ENCODE assay signal across 11 cellular contexts in genomic region chr2:153872311-153873061, GRCh38. TPM values are rescaled to one million over a fixed set of nuclear protein-coding genes. Genes with fewer than 3 reads are reported as not detected.
DNase-seq lines count a peak whose midpoint lies in the region; ATAC-seq and TF ChIP-seq lines count a peak whose summit lies in the region.
"Had no signal": no experiment of that assay in that cellular context is flagged by ENCODE, and none has a peak within 500 bp of the region (broad histone marks: within the 10 kb centered on the region; RNA-seq: fewer than 3 reads in every experiment).

No MANE protein-coding gene starts in this region.

- H3K27ac ChIP-seq in right atrium auricular region, result no peak overlapping the region
- no peak overlapping the region for H3K27ac ChIP-seq in brain microvascular endothelial cell
- peak overlapping the region; percentile 83 for H3K27ac ChIP-seq in mesendoderm (ENCODE audit: low read depth, low read length)
- H3K27ac ChIP-seq in urinary bladder (ENCODE audit: low read depth), result no peak overlapping the region
- H3K27ac ChIP-seq: C4-2B had no signal

- no peak overlapping the region for H2AK5ac ChIP-seq in mesendoderm (ENCODE audit: low read length)

- in situ Hi-C loops in brain microvascular endothelial cell (cut with HindIII; ENCODE audit: low pct_ligation_motif_present, low sequenced_read_pairs), result no loop called here

- no CpG with 5 or more reads among the region's 56 CpGs for WGBS in mesendoderm (ENCODE audit: extremely low coverage, insufficient coverage, low lambda C conversion rate)
- WGBS in urinary bladder, result under 1% methylated on average over 55 of the region's 56 CpGs

- no peak overlapping the region for H2BK5ac ChIP-seq in mesendoderm (ENCODE audit: low read length)

- H4K5ac ChIP-seq in mesendoderm (ENCODE audit: low read length), result no peak overlapping the region

- TF ChIP-seq CTCF in right atrium auricular region (IDR thresholded peaks at IDR 0.05) (no peak), brain microvascular endothelial cell (IDR thresholded peaks at IDR 0.05; ENCODE audit: low read depth, low read length, missing control alignments) (no peak)

- H3K79me2 ChIP-seq in mesendoderm (ENCODE audit: control insufficient read depth, insufficient read depth, low read length), result peaks cover 1% of the 10 kb centered on the region

- H3K4me1 ChIP-seq in right atrium auricular region (no peaks in the 10 kb centered on the region), mesendoderm (ENCODE audit: control insufficient read depth, low read depth, low read length) (no peaks in the 10 kb centered on the region), urinary bladder (ENCODE audit: insufficient read depth) (no peaks in the 10 kb centered on the region)

- peak; percentile 15 for DNase-seq in left cardiac atrium
- no peak for DNase-seq in right atrium auricular region (ENCODE audit: low spot score)
- no peak for DNase-seq in brain microvascular endothelial cell
- peak; percentile 25 for DNase-seq in mesendoderm
- DNase-seq in hepatic stellate cell (ENCODE audit: low spot score), result no peak
- DNase-seq: activated CD4-positive, alpha-beta T cell treated with anti-CD3 and anti-CD28 coated beads, Interleukin-2, amount 50 U/mL, for 4 hours had no signal

- peak overlapping the region in 1 of 2 donors; percentile 35 for H3K4me3 ChIP-seq in right atrium auricular region
- H3K4me3 ChIP-seq in brain microvascular endothelial cell (ENCODE audit: low read depth, low read length), result peak overlapping the region; percentile 29
- H3K4me3 ChIP-seq in mesendoderm (ENCODE audit: low read length), result peak overlapping the region; percentile 41
- peak overlapping the region; percentile 21 for H3K4me3 ChIP-seq in urinary bladder (ENCODE audit: low read depth, low read length)

- peak overlapping the region; percentile 85 for H3K56ac ChIP-seq in mesendoderm (ENCODE audit: low read length)

- peaks cover 2% of the 10 kb centered on the region for H3K79me1 ChIP-seq in mesendoderm (ENCODE audit: low read length)

- no peaks in the 10 kb centered on the region for H3K36me3 ChIP-seq in right atrium auricular region
- no peaks in the 10 kb centered on the region for H3K36me3 ChIP-seq in brain microvascular endothelial cell (replicated peaks)
- H3K36me3 ChIP-seq in mesendoderm (ENCODE audit: control insufficient read depth, insufficient read depth, low read length), result no peaks in the 10 kb centered on the region
- no peaks in the 10 kb centered on the region for H3K36me3 ChIP-seq in urinary bladder (ENCODE audit: insufficient read depth)

- H3K9ac ChIP-seq in mesendoderm (ENCODE audit: low read length), result peak overlapping the region; percentile 68

- H3K27me3 ChIP-seq in right atrium auricular region (peaks cover 0 to 4% of the 10 kb centered on the region in 2 donors), brain microvascular endothelial cell (replicated peaks) (peaks cover 13% of the 10 kb centered on the region), mesendoderm (ENCODE audit: insufficient read depth, low read length, poor library complexity) (peaks cover 3% of the 10 kb centered on the region)

- no peak overlapping the region for H2BK15ac ChIP-seq in mesendoderm (replicated peaks; ENCODE audit: low read depth)

- ATAC-seq in left cardiac atrium, result no peak
- no peak for ATAC-seq in HG03196 (IDR thresholded peaks at IDR 0.05; ENCODE audit: unreplicated experiment)
- no peak for ATAC-seq in HG03175 (IDR thresholded peaks at IDR 0.05; ENCODE audit: unreplicated experiment)

- no peaks in the 10 kb centered on the region for H3K9me3 ChIP-seq in right atrium auricular region

- no peak overlapping the region for H3K18ac ChIP-seq in mesendoderm (ENCODE audit: low read length)

- H2BK120ac ChIP-seq in mesendoderm (ENCODE audit: low read depth, low read length), result no peak overlapping the region

- H4K8ac ChIP-seq in mesendoderm (ENCODE audit: low read depth, low read length), result no peak overlapping the region

- no peak overlapping the region for H3K23ac ChIP-seq in mesendoderm (ENCODE audit: low read length)

- no peak overlapping the region for H3K4ac ChIP-seq in mesendoderm (ENCODE audit: low read depth, low read length)

- H3K4me2 ChIP-seq in mesendoderm (ENCODE audit: low read length), result peak overlapping the region; percentile 62

- intact Hi-C loops in left cardiac atrium (cut with DNase I), result no loop called here

RNA-seq across cellular contexts. Expression of gene GALNT13, which starts 0.8 kb away (rescaled TPM):
- total RNA-seq in left cardiac atrium, result 1 to 10 TPM; 1.9 to 3.2 TPM
- 1 to 10 TPM in 1 of 2 donors, under 1 TPM in 1; 0.55 to 2.2 TPM for total RNA-seq in right atrium auricular region
- polyA plus RNA-seq in mesendoderm (2013, experiment 1 of 2), result 9.1 TPM
- 8.6 TPM for polyA plus RNA-seq in mesendoderm (2013, experiment 2 of 2)
- total RNA-seq in urinary bladder, result 19.5 TPM
- polyA plus RNA-seq in urinary bladder, result 0.96 TPM
- total RNA-seq: RPMI7951 had no signal

Comparison
In these comparisons a context has a peak if more than half of its experiments do, and no peak if none do; other contexts are left out.
1. DNase-seq: peak in left cardiac atrium (single experiment) and mesendoderm (single experiment); none in right atrium auricular region (single experiment), brain microvascular endothelial cell (single experiment) and hepatic stellate cell (single experiment).